8 cellular contexts compared by ENCODE assay signal in genomic region chr12:10720974-10721565, GRCh38. TPM values are rescaled to one million over a fixed set of nuclear protein-coding genes. Genes with fewer than 3 reads are reported as not detected.
DNase-seq lines count a peak whose midpoint lies in the region; ATAC-seq and TF ChIP-seq lines count a peak whose summit lies in the region.

No MANE protein-coding gene starts in this region.

- H3K27me3 Mint-ChIP-seq in GM23338 (ENCODE audit: insufficient read depth, low read depth, poor library complexity): peaks cover 7% of the 10 kb centered on the region
- H3K27me3 Mint-ChIP-seq in T-helper 17 cell: peaks cover 62% of the 10 kb centered on the region

- H3K4me1 ChIP-seq in GM23338 (ENCODE audit: insufficient read depth) (peaks cover 61% of the 10 kb centered on the region), skeletal muscle satellite cell (ENCODE audit: control insufficient read depth, insufficient read depth, low read length) (peaks cover 61% of the 10 kb centered on the region)

- peak overlapping the region; percentile 92 for H3K4me2 ChIP-seq in GM23338
- H3K4me2 ChIP-seq in skeletal muscle satellite cell (ENCODE audit: low read length): peak overlapping the region; percentile 85

- peaks cover 21% of the 10 kb centered on the region for H3K36me3 Mint-ChIP-seq in GM23338 (ENCODE audit: low read depth)
- H3K36me3 Mint-ChIP-seq in T-helper 17 cell (ENCODE audit: low read depth): peaks cover 3% of the 10 kb centered on the region

- no peaks in the 10 kb centered on the region for H3K9me2 ChIP-seq in GM23338 (ENCODE audit: insufficient read depth)

- H3K4me1 Mint-ChIP-seq in GM23338: peaks cover 53% of the 10 kb centered on the region
- peaks cover 17% of the 10 kb centered on the region for H3K4me1 Mint-ChIP-seq in T-helper 17 cell

- TF ChIP-seq CTCF in GM23338 (conservative IDR thresholded peaks at IDR 0.05; ENCODE audit: low read depth in 2 of 2) (no peak), fibroblast of villous mesenchyme (IDR thresholded peaks at IDR 0.05; ENCODE audit: insufficient read depth, low read depth, low read length) (no peak)

- no peaks in the 10 kb centered on the region; the same call in 1 of the 3 replicates for H3K9me3 Mint-ChIP-seq in GM23338

- ATAC-seq in GM23338: no peak
- ATAC-seq in T-helper 17 cell: no peak
- no peak for ATAC-seq in HG03439 (IDR thresholded peaks at IDR 0.05; ENCODE audit: unreplicated experiment)
- ATAC-seq in HG02840 (IDR thresholded peaks at IDR 0.05; ENCODE audit: low FRiP score, unreplicated experiment): no peak
- no peak for ATAC-seq in GM19328 (IDR thresholded peaks at IDR 0.05; ENCODE audit: unreplicated experiment)

- H3K4me3 ChIP-seq in GM23338 (peak overlapping the region; percentile 83), fibroblast of villous mesenchyme (ENCODE audit: low read depth, low read length) (peak overlapping the region; percentile 98), skeletal muscle satellite cell (ENCODE audit: low read length) (peak overlapping the region; percentile 85)

- H3K4me3 Mint-ChIP-seq in GM23338: peak overlapping the region; percentile 97
- H3K4me3 Mint-ChIP-seq in T-helper 17 cell: peak overlapping the region; percentile 91

- H4K20me1 ChIP-seq in GM23338 (replicated peaks; ENCODE audit: insufficient read depth): peaks cover 9% of the 10 kb centered on the region; the same call in 1 of the 2 replicates

- H3K27ac Mint-ChIP-seq in GM23338: no peak overlapping the region
- peak overlapping the region; percentile 80 for H3K27ac Mint-ChIP-seq in T-helper 17 cell

- H3K9ac ChIP-seq in skeletal muscle satellite cell (ENCODE audit: low read depth, low read length): peak overlapping the region; percentile 97

- H3K9me3 ChIP-seq in T-helper 17 cell (ENCODE audit: control insufficient read depth, low read length, poor library complexity, severe bottlenecking): no peaks in the 10 kb centered on the region
- no peaks in the 10 kb centered on the region for H3K9me3 ChIP-seq in skeletal muscle satellite cell (replicated peaks; ENCODE audit: low read length)

- no peaks in the 10 kb centered on the region; the same call in none of the 2 replicates for H3K36me3 ChIP-seq in GM23338 (ENCODE audit: insufficient read depth)
- H3K36me3 ChIP-seq in skeletal muscle satellite cell (ENCODE audit: insufficient read depth, low read length): no peaks in the 10 kb centered on the region

- H3K79me2 ChIP-seq in GM23338 (replicated peaks; ENCODE audit: insufficient read depth): peaks cover 66% of the 10 kb centered on the region

- H2AFZ ChIP-seq in GM23338: no peak overlapping the region

- H3K27ac ChIP-seq in GM23338 (ENCODE audit: low read depth): 0 out of 2 replicates have a peak overlapping the region, but pooled peaks have one; percentile 17

- no peaks in the 10 kb centered on the region for H3F3A ChIP-seq in GM23338 (replicated peaks; ENCODE audit: low read depth)

- DNase-seq in GM23338 (ENCODE audit: low spot score): no peak
- no peak for DNase-seq in T-helper 17 cell
- peak; percentile 68 for DNase-seq in fibroblast of villous mesenchyme (ENCODE audit: low read depth)
- no peak for DNase-seq in NK-92 (lab: John Stamatoyannopoulos, UW; ENCODE audit: unreplicated experiment)

- peaks cover 15% of the 10 kb centered on the region for H3K27me3 ChIP-seq in GM23338 (ENCODE audit: insufficient read depth)
- no peaks in the 10 kb centered on the region for H3K27me3 ChIP-seq in skeletal muscle satellite cell (ENCODE audit: control insufficient read depth, insufficient read depth, low read length)

TF ChIP-seq in GM23338, 12 proteins besides CTCF, POLR2A, EP300 and RAD21 (continues in another document):
- TF ChIP-seq ETS1 (IDR thresholded peaks at IDR 0.05) (no peak), STAT1 (IDR thresholded peaks at IDR 0.05; ENCODE audit: unreplicated experiment) (no peak), CREB1 (CRISPR knock-in tag; IDR thresholded peaks at IDR 0.05; ENCODE audit: low read depth) (no peak), ZNF114 (CRISPR knock-in tag; IDR thresholded peaks at IDR 0.05) (no peak), ZNF331 (CRISPR knock-in tag; IDR thresholded peaks at IDR 0.05; ENCODE audit: low read depth) (no peak), POLR2AphosphoS5 (IDR thresholded peaks at IDR 0.05; ENCODE audit: low read depth) (no peak), NANOG (IDR thresholded peaks at IDR 0.05; ENCODE audit: borderline replicate concordance) (no peak), REST (IDR thresholded peaks at IDR 0.05; ENCODE audit: unreplicated experiment) (no peak), EZH2phosphoT487 (IDR thresholded peaks at IDR 0.05; ENCODE audit: unreplicated experiment) (no peak), JUNB (IDR thresholded peaks at IDR 0.05; ENCODE audit: unreplicated experiment) (no peak)

RNA-seq across cellular contexts. Expression of gene YBX3, which starts 2.1 kb away (rescaled TPM):
- total RNA-seq in GM23338 (2014; rRNA removed; shearing (Covaris generic)): 179 and 182 TPM in 2 replicates
- polyA plus RNA-seq in GM23338 (2016; fragmentation: Nextera tagmentation; extraction: Ambion mirVana): 450 and 500 TPM in 2 replicates
- total RNA-seq in T-helper 17 cell (10 to 100 TPM; 52.4 to 60.4 TPM), fibroblast of villous mesenchyme (88.9 and 104 TPM in 2 replicates)
- total RNA-seq in skeletal muscle satellite cell (2012; rRNA removed): 178 and 210 TPM in 2 replicates

RNA-seq across cellular contexts. Expression of gene STYK1, which starts 47.2 kb away (rescaled TPM):
- total RNA-seq in GM23338 (2014; rRNA removed; shearing (Covaris generic)): 0.97 and 1.8 TPM in 2 replicates
- polyA plus RNA-seq in GM23338 (2016; fragmentation: Nextera tagmentation; extraction: Ambion mirVana): 0.83 and 1.2 TPM in 2 replicates
- total RNA-seq in T-helper 17 cell (not detected), fibroblast of villous mesenchyme (under 0.01 and 0.86 TPM in 2 replicates)
- 0.66 and 0.76 TPM in 2 replicates for total RNA-seq in skeletal muscle satellite cell (2012; rRNA removed)
